Comparison of ENCODE assay signal across 8 cellular contexts in genomic region chr22:41237036-41237706, GRCh38. TPM values are rescaled to one million over a fixed set of nuclear protein-coding genes. Genes with fewer than 3 reads are reported as not detected.
A peak's percentile ranks its signal among the peaks of the same experiment; 100 is the strongest.
DNase-seq lines count a peak whose midpoint lies in the region; ATAC-seq, FAIRE-seq and TF ChIP-seq lines count a peak whose summit lies in the region.

No MANE protein-coding gene starts in this region.

- H3K4me3 ChIP-seq in GM12878 (peak overlapping the region; percentile 47; the same call in 1 of the 2 replicates), lung (peak overlapping the region; percentile 18)

- TF ChIP-seq EP300 in GM12878 (IDR thresholded peaks at IDR 0.05; ENCODE audit: borderline replicate concordance in 1 of 2, control insufficient read depth in 1 of 2, low read depth in 2 of 2, low read length in 2 of 2) = no peak

- POLR2A ChIA-PET in GM12878 (lab: Charles Lee) = interaction anchor here (0.8 to 0.9 kb wide), 2 partner anchors 34 to 314 kb away, joined by 3 to 5 read pairs; no protein-coding TSS in a partner anchor

- H3K27ac Mint-ChIP-seq in activated naive CD4-positive, alpha-beta T cell treated with anti-CD3 and anti-CD28 coated beads, Interleukin-2, amount 50 U/mL, for 24 hours = peak overlapping the region; percentile 62
- H3K27ac Mint-ChIP-seq in activated naive CD4-positive, alpha-beta T cell treated with anti-CD3 and anti-CD28 coated beads, Interleukin-2, amount 50 U/mL, for 72 hours = no peak overlapping the region
- no peak overlapping the region for H3K27ac Mint-ChIP-seq in type B pancreatic cell

- no peaks in the 10 kb centered on the region for H3K9me3 ChIP-seq in GM12878 (replicated peaks; ENCODE audit: control insufficient read depth, insufficient read depth, low read length)
- H3K9me3 ChIP-seq in lung (ENCODE audit: control insufficient read depth in 2 of 2, insufficient read depth in 1 of 2, low read length in 1 of 2) = no peaks in the 10 kb centered on the region

- CTCF ChIA-PET in GM12878 (lab: Yijun Ruan, JAX) = interaction anchor here (0.6 to 5.6 kb wide), 27 partner anchors 7 to 384 kb away, joined by 3 to 136 read pairs (median 3); partner anchors contain the start of gene RANGAP1

- intact Hi-C loops in GM12878 (cut with micrococcal nuclease; ENCODE audit: unreplicated experiment) = loop anchor here (2.0 kb wide), 1 partner anchor 314 kb away; no protein-coding TSS in a partner anchor

- RAD21 ChIA-PET in GM12878 (lab: Charles Lee; ENCODE audit: unreplicated experiment) = interaction anchor here (0.6 to 3.2 kb wide), 20 partner anchors 43 to 890 kb away, joined by 3 to 101 read pairs (median 4); partner anchors contain the start of genes RANGAP1 and ZC3H7B

- H3K4me1 Mint-ChIP-seq in activated naive CD4-positive, alpha-beta T cell treated with anti-CD3 and anti-CD28 coated beads, Interleukin-2, amount 50 U/mL, for 24 hours = peaks cover 4% of the 10 kb centered on the region
- peaks cover 4% of the 10 kb centered on the region for H3K4me1 Mint-ChIP-seq in type B pancreatic cell (ENCODE audit: unreplicated experiment)

- in situ Hi-C loops in GM12878 (cut with MboI) = no loop called here

- peak overlapping the region; percentile 27; the same call in 1 of the 2 replicates for H3K9ac ChIP-seq in GM12878 (ENCODE audit: control insufficient read depth, insufficient read depth, low read length)

- H3K4me2 ChIP-seq in GM12878 (ENCODE audit: control insufficient read depth, insufficient read depth) = peak overlapping the region; percentile 84

- no peak for ATAC-seq in activated naive CD4-positive, alpha-beta T cell treated with anti-CD3 and anti-CD28 coated beads, Interleukin-2, amount 50 U/mL, for 72 hours
- ATAC-seq in GM12878 = no peak
- ATAC-seq in lung (ENCODE audit: insufficient read depth, low FRiP score) = no peak
- no peak for ATAC-seq in HG03521 (IDR thresholded peaks at IDR 0.05; ENCODE audit: unreplicated experiment)

- H3K27ac ChIP-seq in GM12878 (ENCODE audit: control insufficient read depth, insufficient read depth) (no peak overlapping the region), lung (ENCODE audit: low read depth in 1 of 2, low read length in 1 of 2) (peak overlapping the region in 1 of 2 donors; percentile 58)

- peak overlapping the region; percentile 62 for H3K4me3 Mint-ChIP-seq in activated naive CD4-positive, alpha-beta T cell treated with anti-CD3 and anti-CD28 coated beads, Interleukin-2, amount 50 U/mL, for 24 hours
- peak overlapping the region; percentile 67 for H3K4me3 Mint-ChIP-seq in type B pancreatic cell

- TF ChIP-seq CTCF in GM12878 (IDR thresholded peaks at IDR 0.05 in 2 of 3, conservative IDR thresholded peaks at IDR 0.05 in 1 of 3; ENCODE audit: control insufficient read depth in 2 of 3, extremely low read depth in 1 of 3, insufficient read depth in 1 of 3, low read depth in 3 of 3, low read length in 3 of 3) = no peak
- TF ChIP-seq CTCF in lung (IDR thresholded peaks at IDR 0.05; ENCODE audit: control extremely low read depth, extremely low read depth) = no peak
- TF ChIP-seq CTCF in type B pancreatic cell (conservative IDR thresholded peaks at IDR 0.05) = no peak

- H3K4me1 ChIP-seq in GM12878 (ENCODE audit: control insufficient read depth, insufficient read depth, low read length) = peaks cover 3% of the 10 kb centered on the region; the same call in 1 of the 2 replicates
- peaks cover 0 to 19% of the 10 kb centered on the region in 2 donors for H3K4me1 ChIP-seq in lung (ENCODE audit: control insufficient read depth in 2 of 2, insufficient read depth in 2 of 2, low read length in 2 of 2)

- H3K36me3 Mint-ChIP-seq in activated naive CD4-positive, alpha-beta T cell treated with anti-CD3 and anti-CD28 coated beads, Interleukin-2, amount 50 U/mL, for 24 hours = no peaks in the 10 kb centered on the region
- no peaks in the 10 kb centered on the region for H3K36me3 Mint-ChIP-seq in activated naive CD4-positive, alpha-beta T cell treated with anti-CD3 and anti-CD28 coated beads, Interleukin-2, amount 50 U/mL, for 72 hours
- H3K36me3 Mint-ChIP-seq in type B pancreatic cell = no peaks in the 10 kb centered on the region

- FAIRE-seq in GM12878 (lab: Jason Lieb, UNC) = no peak

- no peaks in the 10 kb centered on the region for H4K20me1 ChIP-seq in GM12878 (ENCODE audit: control insufficient read depth, insufficient read depth)

- DNase-seq in activated naive CD4-positive, alpha-beta T cell treated with anti-CD3 and anti-CD28 coated beads, Interleukin-2, amount 50 U/mL, for 72 hours (ENCODE audit: low spot score in 2 of 2) = no peak
- DNase-seq in GM12878 (ENCODE audit: low read depth, low spot score) (no peak), lung (ENCODE audit: low spot score) (no peak), type B pancreatic cell (ENCODE audit: extremely low spot score, unreplicated experiment) (no peak), NCI-H748 (lab: John Stamatoyannopoulos, UW; ENCODE audit: unreplicated experiment) (no peak), NCI-H2081 treated with DMSO at 0.1 percent for 48 hours (lab: John Stamatoyannopoulos, UW) (no peak)

- TF ChIP-seq RAD21 in GM12878 (IDR thresholded peaks at IDR 0.05; ENCODE audit: insufficient read depth, low read depth, low read length) = no peak

- H3K27me3 ChIP-seq in GM12878 (replicated peaks in 1 of 2; ENCODE audit: control insufficient read depth in 2 of 2, insufficient read depth in 2 of 2, low read length in 1 of 2) = no peaks in the 10 kb centered on the region; a peak in 1 of 4 replicates
- H3K27me3 ChIP-seq in lung (ENCODE audit: control insufficient read depth, insufficient read depth) = no peaks in the 10 kb centered on the region

- no peaks in the 10 kb centered on the region for H3K9me3 Mint-ChIP-seq in activated naive CD4-positive, alpha-beta T cell treated with anti-CD3 and anti-CD28 coated beads, Interleukin-2, amount 50 U/mL, for 24 hours
- H3K9me3 Mint-ChIP-seq in activated naive CD4-positive, alpha-beta T cell treated with anti-CD3 and anti-CD28 coated beads, Interleukin-2, amount 50 U/mL, for 72 hours = no peaks in the 10 kb centered on the region
- no peaks in the 10 kb centered on the region for H3K9me3 Mint-ChIP-seq in type B pancreatic cell

- H3K79me2 ChIP-seq in GM12878 (ENCODE audit: control insufficient read depth, insufficient read depth, low read length) = no peaks in the 10 kb centered on the region

- H3K36me3 ChIP-seq in GM12878 (ENCODE audit: control insufficient read depth in 2 of 2, insufficient read depth in 2 of 2, low read length in 1 of 2) (no peaks in the 10 kb centered on the region), lung (ENCODE audit: control insufficient read depth in 2 of 2, insufficient read depth in 2 of 2, low read length in 2 of 2) (no peaks in the 10 kb centered on the region)

- SMC1A ChIA-PET in GM12878 (lab: Charles Lee; ENCODE audit: uncharacterized antibody, unreplicated experiment) = interaction anchor here (0.6 to 6.0 kb wide), 6 partner anchors 20 to 315 kb away, joined by 3 to 73 read pairs (median 4); partner anchors contain the start of gene RBX1

- no peaks in the 10 kb centered on the region for H3K27me3 Mint-ChIP-seq in activated naive CD4-positive, alpha-beta T cell treated with anti-CD3 and anti-CD28 coated beads, Interleukin-2, amount 50 U/mL, for 24 hours
- peaks cover 3% of the 10 kb centered on the region for H3K27me3 Mint-ChIP-seq in type B pancreatic cell

- WGBS in GM12878 (ENCODE audit: insufficient coverage, insufficient replicate concordance, low lambda C conversion rate, missing lambda C conversion rate) = 13% methylated on average over 31 of the region's 33 CpGs
- WGBS in lung, 2 donors = 48 to 49% methylated on average over 33 of the region's 33 CpGs

- H2AFZ ChIP-seq in GM12878 (ENCODE audit: control insufficient read depth, low read depth, low read length) = peak overlapping the region; percentile 81

- no TSS peak for BruUV-seq in GM12878 (replicated peaks; lab: Mats Ljungman, UMichigan)

- TF ChIP-seq POLR2A in GM12878 (IDR thresholded peaks at IDR 0.05; ENCODE audit: low read depth, low read length) = no peak

RNA-seq across cellular contexts. Expression of gene CHADL, which starts 3.6 kb away (rescaled TPM):
- total RNA-seq in activated naive CD4-positive, alpha-beta T cell treated with anti-CD3 and anti-CD28 coated beads, Interleukin-2, amount 50 U/mL, for 72 hours = under 1 TPM; 0.20 to 0.29 TPM
- 0.27 and 0.86 TPM in 2 replicates for total RNA-seq in GM12878 (2013; cell fraction: nucleolus; rRNA removed)
- total RNA-seq in GM12878 (2014; rRNA removed) (0.22 TPM in 1 of 2 replicates, not detected in the other), GM12878 (2014; rRNA removed; fragmentation: Illumina TruSeq; extraction: Trizol) (not detected in 2 replicates), GM12878 (2021) (not detected in 2 replicates), lung (1 to 10 TPM; 3.8 to 4.2 TPM), type B pancreatic cell (ENCODE audit: low replicate concordance) (1.1 and 1.4 TPM in 2 replicates)
- not detected for polyA plus RNA-seq in GM12878 (2011; ENCODE audit: low read depth)
- polyA plus RNA-seq in GM12878 (2011; rRNA removed) (not detected in 2 replicates), GM12878 (2014; fragmentation: Illumina TruSeq; extraction: Trizol) (not detected in 2 replicates), GM12878 (2014; fragmentation: Nextera tagmentation; extraction: Ambion mirVana) (not detected), GM12878 (2014; rRNA removed) (0.63 TPM in 1 of 2 replicates, not detected in the other), GM12878 (2016; fragmentation: Nextera tagmentation; extraction: Ambion mirVana) (under 1 TPM in 1 of 2 experiments, not detected in 1; 0.24 TPM), lung (1 to 10 TPM in 1 of 2 donors, under 1 TPM in 1; 1.00 to 4.0 TPM)
- not detected in 2 replicates for polyA plus RNA-seq in GM12878 (2011; cell fraction: cytosol; rRNA removed)
- not detected in 2 replicates for polyA plus RNA-seq in GM12878 (2011; cell fraction: nucleus; rRNA removed)
- 0.05 and 0.11 TPM in 2 replicates for polyA plus RNA-seq in GM12878 (2012)
- polyA minus RNA-seq in GM12878 (2011; rRNA and poly(A)+ RNA removed) = not detected in 2 replicates
- polyA minus RNA-seq in GM12878 (2011; cell fraction: cytosol; rRNA and poly(A)+ RNA removed) = not detected in 2 replicates
- 0.12 and 0.19 TPM in 2 replicates for polyA minus RNA-seq in GM12878 (2011; cell fraction: nucleus; rRNA and poly(A)+ RNA removed)

RNA-seq across cellular contexts. Expression of gene L3MBTL2, which starts 32.1 kb away (rescaled TPM):
- total RNA-seq in activated naive CD4-positive, alpha-beta T cell treated with anti-CD3 and anti-CD28 coated beads, Interleukin-2, amount 50 U/mL, for 72 hours = 10 to 100 TPM; 30.5 to 34.4 TPM
- total RNA-seq in GM12878 (2013; cell fraction: nucleolus; rRNA removed) = 23.7 and 27.9 TPM in 2 replicates
- total RNA-seq in GM12878 (2014; rRNA removed) = 28.5 and 31.3 TPM in 2 replicates
- total RNA-seq in GM12878 (2014; rRNA removed; fragmentation: Illumina TruSeq; extraction: Trizol) = 23.9 and 25.3 TPM in 2 replicates
- 31.6 and 32.9 TPM in 2 replicates for total RNA-seq in GM12878 (2021)
- 9.0 TPM for polyA plus RNA-seq in GM12878 (2011; ENCODE audit: low read depth)
- 14.8 and 27.9 TPM in 2 replicates for polyA plus RNA-seq in GM12878 (2011; rRNA removed)
- polyA plus RNA-seq in GM12878 (2011; cell fraction: cytosol; rRNA removed) = 30.5 and 36.3 TPM in 2 replicates
- polyA plus RNA-seq in GM12878 (2011; cell fraction: nucleus; rRNA removed) = 46.5 and 61.6 TPM in 2 replicates
- 15.2 and 16.3 TPM in 2 replicates for polyA plus RNA-seq in GM12878 (2012)
- 23.2 and 27.5 TPM in 2 replicates for polyA plus RNA-seq in GM12878 (2014; fragmentation: Illumina TruSeq; extraction: Trizol)
- 10 to 100 TPM; 13.2 to 17.6 TPM for polyA plus RNA-seq in GM12878 (2014; fragmentation: Nextera tagmentation; extraction: Ambion mirVana)
- 32.6 and 33.9 TPM in 2 replicates for polyA plus RNA-seq in GM12878 (2014; rRNA removed)
- 10 to 100 TPM; 35.7 to 37.6 TPM for polyA plus RNA-seq in GM12878 (2016; fragmentation: Nextera tagmentation; extraction: Ambion mirVana)
- polyA minus RNA-seq in GM12878 (2011; rRNA and poly(A)+ RNA removed) = 32.8 and 38.0 TPM in 2 replicates
- polyA minus RNA-seq in GM12878 (2011; cell fraction: cytosol; rRNA and poly(A)+ RNA removed) = 10.6 and 11.0 TPM in 2 replicates
- polyA minus RNA-seq in GM12878 (2011; cell fraction: nucleus; rRNA and poly(A)+ RNA removed) = 9.1 and 18.8 TPM in 2 replicates
- 10 to 100 TPM; 21.2 to 28.6 TPM for total RNA-seq in lung
- 10 to 100 TPM; 11.2 to 18.0 TPM for polyA plus RNA-seq in lung
- 24.5 and 32.7 TPM in 2 replicates for total RNA-seq in type B pancreatic cell (ENCODE audit: low replicate concordance)

RNA-seq across cellular contexts. Expression of gene RANGAP1, which starts 48.8 kb away (rescaled TPM):
- 100 to 1,000 TPM; 137 to 142 TPM for total RNA-seq in activated naive CD4-positive, alpha-beta T cell treated with anti-CD3 and anti-CD28 coated beads, Interleukin-2, amount 50 U/mL, for 72 hours
- 33.3 and 37.6 TPM in 2 replicates for total RNA-seq in GM12878 (2013; cell fraction: nucleolus; rRNA removed)
- total RNA-seq in GM12878 (2014; rRNA removed) (52.2 and 65.3 TPM in 2 replicates), GM12878 (2014; rRNA removed; fragmentation: Illumina TruSeq; extraction: Trizol) (36.1 and 40.3 TPM in 2 replicates), GM12878 (2021) (103 and 109 TPM in 2 replicates), lung (10 to 100 TPM; 21.7 to 49.3 TPM), type B pancreatic cell (ENCODE audit: low replicate concordance) (83.7 and 98.9 TPM in 2 replicates)
- 18.4 TPM for polyA plus RNA-seq in GM12878 (2011; ENCODE audit: low read depth)
- polyA plus RNA-seq in GM12878 (2011; rRNA removed) (34.3 and 55.1 TPM in 2 replicates), GM12878 (2014; fragmentation: Illumina TruSeq; extraction: Trizol) (31.6 and 41.7 TPM in 2 replicates), GM12878 (2014; fragmentation: Nextera tagmentation; extraction: Ambion mirVana) (1 to 10 TPM; 2.5 to 9.1 TPM), GM12878 (2014; rRNA removed) (82.2 and 99.1 TPM in 2 replicates), GM12878 (2016; fragmentation: Nextera tagmentation; extraction: Ambion mirVana) (10 to 100 TPM; 77.1 to 80.8 TPM), lung (10 to 100 TPM; 39.3 to 43.1 TPM)
- 94.6 and 118 TPM in 2 replicates for polyA plus RNA-seq in GM12878 (2011; cell fraction: cytosol; rRNA removed)
- 86.8 and 134 TPM in 2 replicates for polyA plus RNA-seq in GM12878 (2011; cell fraction: nucleus; rRNA removed)
- 33.3 and 36.4 TPM in 2 replicates for polyA plus RNA-seq in GM12878 (2012)
- 67.0 and 100 TPM in 2 replicates for polyA minus RNA-seq in GM12878 (2011; rRNA and poly(A)+ RNA removed)
- polyA minus RNA-seq in GM12878 (2011; cell fraction: cytosol; rRNA and poly(A)+ RNA removed) = 36.2 and 43.8 TPM in 2 replicates
- 17.5 and 34.1 TPM in 2 replicates for polyA minus RNA-seq in GM12878 (2011; cell fraction: nucleus; rRNA and poly(A)+ RNA removed)
